ENCODE assay signal across 7 cellular contexts in genomic region chr12:46546634-46547273, GRCh38.
A peak's percentile ranks its signal among the peaks of the same experiment; 100 is the strongest.
DNase-seq lines count a peak whose midpoint lies in the region; ATAC-seq and TF ChIP-seq lines count a peak whose summit lies in the region.

No MANE protein-coding gene starts in this region.

- no peaks in the 10 kb centered on the region for H3K27me3 ChIP-seq in sigmoid colon

- WGBS in sigmoid colon, 2 donors: 44 to 59% methylated on average over 2 of the region's 2 CpGs

- CTCF ChIA-PET in T-cell (lab: Charles Lee): interaction anchor here (0.6 to 1.0 kb wide), 3 partner anchors 63 to 474 kb away, joined by 3 read pairs; no protein-coding TSS in a partner anchor

- ATAC-seq in GM19035 (IDR thresholded peaks at IDR 0.05; ENCODE audit: unreplicated experiment): peak; percentile 99
- ATAC-seq in HG02884 (IDR thresholded peaks at IDR 0.05; ENCODE audit: unreplicated experiment): peak; percentile 98
- peak; percentile 50 to 82 (median 64) for ATAC-seq in T-cell (replicated peaks in 1 of 4)

- POLR2A ChIA-PET in T-cell (lab: Charles Lee): interaction anchor here in 1 of 2 donors (0.6 kb wide), 1 partner anchor 161 kb away, joined by 10 read pairs; no protein-coding TSS in a partner anchor

- H3K4me1 Mint-ChIP-seq in T-cell: peaks cover 44 to 53% (median 45%) of the 10 kb centered on the region in 3 donors

- no peaks in the 10 kb centered on the region for H3K27me3 Mint-ChIP-seq in T-cell

- H3K9me3 Mint-ChIP-seq in T-cell: peaks cover 0 to 6% (median 5%) of the 10 kb centered on the region in 3 donors

- intact Hi-C loops in sigmoid colon (cut with DNase I): no loop called here

- H3K27ac Mint-ChIP-seq in T-cell: peak overlapping the region; percentile 35 to 47

- no peak overlapping the region for H3K27ac ChIP-seq in sigmoid colon

- DNase-seq in T-cell (no peak), renal cortical epithelial cell (ENCODE audit: low read depth) (peak; percentile 53), ecto neural progenitor cell (ENCODE audit: low spot score) (no peak), AG20443 (ENCODE audit: low spot score) (no peak), sigmoid colon (no peak)

- no peaks in the 10 kb centered on the region for H3K36me3 ChIP-seq in sigmoid colon

- H3K9me3 ChIP-seq in sigmoid colon: no peaks in the 10 kb centered on the region

- H3K36me3 Mint-ChIP-seq in T-cell: peaks cover 5% of the 10 kb centered on the region

- H3K4me3 Mint-ChIP-seq in T-cell: peak overlapping the region in 1 of 3 donors; percentile 2

- no peak for TF ChIP-seq CTCF in sigmoid colon (IDR thresholded peaks at IDR 0.05)

- H3K4me1 ChIP-seq in sigmoid colon: no peaks in the 10 kb centered on the region

- TF ChIP-seq POLR2A in sigmoid colon (IDR thresholded peaks at IDR 0.05): no peak

- no peak for TF ChIP-seq EP300 in sigmoid colon (IDR thresholded peaks at IDR 0.05)

- no peak overlapping the region for H3K4me3 ChIP-seq in sigmoid colon
